Comparison of ENCODE assay signal across 16 cellular contexts in the genomic region with DNA sequence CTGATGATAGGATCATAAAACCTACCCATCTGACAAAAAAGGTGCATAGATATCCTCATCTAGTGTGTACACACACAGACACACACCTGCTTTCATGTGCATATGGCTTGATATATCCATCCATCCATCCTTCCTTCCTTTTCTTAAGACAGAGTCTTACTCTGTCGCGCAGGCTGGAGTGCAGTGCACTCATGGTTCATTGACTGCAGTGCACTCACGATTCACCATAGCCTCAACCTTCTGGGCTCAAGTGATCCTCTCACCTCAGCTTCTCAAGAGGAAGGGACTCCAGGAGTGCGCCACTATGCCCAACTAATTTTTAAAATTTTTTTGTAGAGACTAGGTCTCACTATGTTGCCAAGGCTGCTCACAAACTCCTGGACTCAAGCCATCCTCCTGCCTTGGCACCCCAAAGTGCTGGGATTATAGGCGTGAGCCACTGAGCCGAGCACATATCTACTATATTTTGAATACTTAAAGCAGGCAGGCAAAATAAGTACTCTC. TPM values are rescaled to one million over a fixed set of nuclear protein-coding genes. Genes with fewer than 3 reads are reported as not detected.
DNase-seq lines count a peak whose midpoint lies in the region; ATAC-seq and TF ChIP-seq lines count a peak whose summit lies in the region.
"Had no signal": no experiment of that assay in that cellular context is flagged by ENCODE, and none has a peak within 500 bp of the region (broad histone marks: within the 10 kb centered on the region; RNA-seq: fewer than 3 reads in every experiment).

No MANE protein-coding gene starts in this region.

- H3K27ac Mint-ChIP-seq in activated naive CD8-positive, alpha-beta T cell = peak overlapping the region; percentile 78
- no peak overlapping the region for H3K27ac Mint-ChIP-seq in activated naive CD8-positive, alpha-beta T cell treated with anti-CD3 and anti-CD28 coated beads, Interleukin-2, amount 50 U/mL, for 24 hours
- H3K27ac Mint-ChIP-seq: type B pancreatic cell had no signal

- peaks cover 73% of the 10 kb centered on the region for H4K20me1 ChIP-seq in Karpas-422 (ENCODE audit: insufficient read depth, low read depth, low read length)

- no peak for TF ChIP-seq CTCF in stomach (IDR thresholded peaks at IDR 0.05)

- H3K9me3 ChIP-seq in Karpas-422 (ENCODE audit: low read length) (no peaks in the 10 kb centered on the region), stomach (no peaks in the 10 kb centered on the region)

- 64 to 71% (median 66%) methylated on average over 6 of the region's 6 CpGs for WGBS in stomach, 5 donors

- H3K4me3 ChIP-seq in Karpas-422 (ENCODE audit: low read length) (no peak overlapping the region), stomach (no peak overlapping the region)

- no peaks in the 10 kb centered on the region for H3K9me2 ChIP-seq in Karpas-422 (replicated peaks; ENCODE audit: insufficient read depth, low read length)

- no peak overlapping the region for H2AFZ ChIP-seq in Karpas-422 (ENCODE audit: low read length)

- no peak overlapping the region for H3K4me3 Mint-ChIP-seq in activated naive CD8-positive, alpha-beta T cell
- no peak overlapping the region for H3K4me3 Mint-ChIP-seq in activated naive CD8-positive, alpha-beta T cell treated with anti-CD3 and anti-CD28 coated beads, Interleukin-2, amount 50 U/mL, for 24 hours
- H3K4me3 Mint-ChIP-seq: activated T-cell treated with anti-CD3 and anti-CD28 coated beads, Interleukin-2, amount 50 U/mL, for 4 hours; type B pancreatic cell had no signal

- H3K27ac ChIP-seq in Karpas-422 (ENCODE audit: low read length) = peak overlapping the region; percentile 56
- H3K27ac ChIP-seq in stomach = peak overlapping the region in 3 of 5 donors; percentile 3 to 47 (median 43)

- H3K36me3 ChIP-seq in Karpas-422 (ENCODE audit: insufficient read depth, low read length) (peaks cover 59% of the 10 kb centered on the region), stomach (peaks cover 5 to 49% (median 36%) of the 10 kb centered on the region in 4 donors)

- H3K9me3 Mint-ChIP-seq in activated naive CD8-positive, alpha-beta T cell (ENCODE audit: low read depth) = no peaks in the 10 kb centered on the region
- H3K9me3 Mint-ChIP-seq in activated naive CD8-positive, alpha-beta T cell treated with anti-CD3 and anti-CD28 coated beads, Interleukin-2, amount 50 U/mL, for 24 hours = no peaks in the 10 kb centered on the region
- H3K9me3 Mint-ChIP-seq: activated T-cell treated with anti-CD3 and anti-CD28 coated beads, Interleukin-2, amount 50 U/mL, for 4 hours; type B pancreatic cell had no signal

- no peak for TF ChIP-seq POLR2A in erythroblast (IDR thresholded peaks at IDR 0.05; ENCODE audit: low read length)
- no peak for TF ChIP-seq POLR2A in stomach (IDR thresholded peaks at IDR 0.05)

- H3K9ac ChIP-seq in Karpas-422 (ENCODE audit: low read length) = no peak overlapping the region

- DNase-seq in activated naive CD8-positive, alpha-beta T cell treated with anti-CD3 and anti-CD28 coated beads, Interleukin-2, amount 50 U/mL, for 24 hours = no peak
- DNase-seq in Karpas-422 = no peak
- peak; percentile 33 to 45 for DNase-seq in erythroblast (lab: John Stamatoyannopoulos, UW)
- DNase-seq in stomach = no peak
- DNase-seq in HPDE6-E6E7 (ENCODE audit: extremely low spot score) = no peak
- no peak for DNase-seq in DMS153 (lab: John Stamatoyannopoulos, UW)
- DNase-seq: activated CD4-positive, alpha-beta T cell treated with anti-CD3 and anti-CD28 coated beads, Interleukin-2, amount 50 U/mL, for 1 hour; activated T-cell treated with anti-CD3 and anti-CD28 coated beads, Interleukin-2, amount 50 U/mL, for 4 hours; GOT3; MM.1S; NCI-H1694 treated with DMSO at 0.1 percent for 48 hours; NCI-H446; NK-92 treated with Interleukin-12 subunit alpha and Interleukin-12 subunit beta, amount 100 ng/mL, for 24 hours had no signal

- no peaks in the 10 kb centered on the region for H3K27me3 ChIP-seq in Karpas-422 (ENCODE audit: low read length)
- no peaks in the 10 kb centered on the region for H3K27me3 ChIP-seq in stomach

- no peak for ATAC-seq in activated naive CD8-positive, alpha-beta T cell treated with anti-CD3 and anti-CD28 coated beads, Interleukin-2, amount 50 U/mL, for 24 hours
- no peak for ATAC-seq in esophagus mucosa
- ATAC-seq: activated T-cell treated with anti-CD3 and anti-CD28 coated beads, Interleukin-2, amount 50 U/mL, for 4 hours had no signal

- intact Hi-C loops in stomach (cut with DNase I; ENCODE audit: low total_unique reads) = no loop called here

- H3K4me2 ChIP-seq in Karpas-422 (ENCODE audit: low read depth, low read length, poor library complexity, severe bottlenecking) = no peak overlapping the region

- peaks cover 8% of the 10 kb centered on the region for H3K36me3 Mint-ChIP-seq in activated naive CD8-positive, alpha-beta T cell
- peaks cover 57% of the 10 kb centered on the region for H3K36me3 Mint-ChIP-seq in activated naive CD8-positive, alpha-beta T cell treated with anti-CD3 and anti-CD28 coated beads, Interleukin-2, amount 50 U/mL, for 24 hours (ENCODE audit: low read depth)

- H3K79me2 ChIP-seq in Karpas-422 (ENCODE audit: low read length) = peaks cover 95% of the 10 kb centered on the region

- no peaks in the 10 kb centered on the region for H3K27me3 Mint-ChIP-seq in activated naive CD8-positive, alpha-beta T cell
- H3K27me3 Mint-ChIP-seq in activated naive CD8-positive, alpha-beta T cell treated with anti-CD3 and anti-CD28 coated beads, Interleukin-2, amount 50 U/mL, for 24 hours = no peaks in the 10 kb centered on the region
- H3K27me3 Mint-ChIP-seq: type B pancreatic cell had no signal

- H3K4me1 ChIP-seq in Karpas-422 (ENCODE audit: low read length) = peaks cover 45% of the 10 kb centered on the region
- H3K4me1 ChIP-seq in stomach = peaks cover 12 to 75% (median 45%) of the 10 kb centered on the region in 4 donors

- peaks cover 60% of the 10 kb centered on the region for H3K4me1 Mint-ChIP-seq in activated naive CD8-positive, alpha-beta T cell (ENCODE audit: low read depth)
- peaks cover 27% of the 10 kb centered on the region for H3K4me1 Mint-ChIP-seq in activated naive CD8-positive, alpha-beta T cell treated with anti-CD3 and anti-CD28 coated beads, Interleukin-2, amount 50 U/mL, for 24 hours

- no peak for TF ChIP-seq EP300 in stomach (IDR thresholded peaks at IDR 0.05)

RNA-seq across cellular contexts. Expression of gene ADNP, which starts 27.1 kb away (rescaled TPM):
- 40.1 and 55.5 TPM in 2 replicates for total RNA-seq in Karpas-422 (2014; rRNA removed; shearing (Covaris generic); ENCODE audit: low replicate concordance)
- total RNA-seq in stomach (10 to 100 TPM; 39.7 to 67.4 (median 57.1) TPM), esophagus mucosa (42.3 TPM)
- polyA plus RNA-seq in stomach = 10 to 100 TPM; 19.9 to 41.3 (median 20.4) TPM

RNA-seq across cellular contexts. Expression of gene DPM1, which starts 54.2 kb away (rescaled TPM):
- 37.5 and 67.2 TPM in 2 replicates for total RNA-seq in Karpas-422 (2014; rRNA removed; shearing (Covaris generic); ENCODE audit: low replicate concordance)
- 10 to 100 TPM; 10.7 to 74.1 (median 33.2) TPM for total RNA-seq in stomach
- 10 to 100 TPM; 47.9 to 53.2 (median 52.7) TPM for polyA plus RNA-seq in stomach
- total RNA-seq in esophagus mucosa = 33.9 TPM

RNA-seq across cellular contexts. Expression of gene MOCS3, which starts 54.5 kb away (rescaled TPM):
- 4.8 and 5.5 TPM in 2 replicates for total RNA-seq in Karpas-422 (2014; rRNA removed; shearing (Covaris generic); ENCODE audit: low replicate concordance)
- total RNA-seq in stomach = 1 to 10 TPM in 3 of 5 donors, under 1 TPM in 1, not detected in 1; 0.89 to 7.0 (median 2.7) TPM
- polyA plus RNA-seq in stomach = 1 to 10 TPM; 2.1 to 2.4 (median 2.2) TPM
- 4.1 TPM for total RNA-seq in esophagus mucosa

Comparison
In these comparisons a context has a peak if more than half of its experiments do, and no peak if none do; other contexts are left out.
1. DNase-seq: peak in erythroblast (2 of 2); none in activated naive CD8-positive, alpha-beta T cell treated with anti-CD3 and anti-CD28 coated beads, Interleukin-2, amount 50 U/mL, for 24 hours (single experiment), Karpas-422 (single experiment), stomach (single experiment), HPDE6-E6E7 (single experiment) and DMS153 (single experiment).